In the genomic region with DNA sequence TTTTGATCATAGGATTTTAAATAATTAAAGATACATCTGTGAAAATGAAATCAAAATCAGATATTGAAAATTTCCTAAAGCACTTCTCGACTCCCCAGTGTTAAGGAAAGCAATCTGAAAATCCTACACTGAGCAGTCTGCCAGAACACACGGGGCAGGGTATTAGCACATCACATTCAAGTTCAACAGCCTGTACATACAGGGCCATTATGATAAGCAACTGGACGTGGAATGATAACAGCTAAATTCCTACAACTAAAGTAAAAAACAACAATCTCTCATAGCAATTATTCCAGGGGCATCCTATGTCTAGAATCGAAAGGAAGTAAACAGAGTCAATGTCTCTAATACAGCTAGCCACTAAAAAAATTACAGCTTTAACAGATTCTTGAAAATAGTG, we compare ENCODE assay signal across 21 cellular contexts.
"Had no signal": no experiment of that assay in that cellular context is flagged by ENCODE, and none has a peak within 500 bp of the region (broad histone marks: within the 10 kb centered on the region; RNA-seq: fewer than 3 reads in every experiment).

No MANE protein-coding gene starts in this region.

- H3K27me3 ChIP-seq: breast epithelium, ovary, sigmoid colon, spleen, testis, upper lobe of right lung had no signal

- H3K27me3 Mint-ChIP-seq: activated CD4-positive, alpha-beta T cell treated with anti-CD3 and anti-CD28 coated beads, Interleukin-2, amount 10 ng/mL, durations not matched to agents 7 days and 5 days; activated naive CD8-positive, alpha-beta T cell treated with anti-CD3 and anti-CD28 coated beads, Interleukin-2, amount 10 ng/mL, durations not matched to agents 7 days and 5 days; activated T-cell treated with anti-CD3 and anti-CD28 coated beads, Interleukin-2, amount 50 U/mL, for 24 hours; dendritic cell treated with granulocyte-macrophage colony-stimulating factor and Interleukin-4, amounts not matched to agents 40 ng/mL and 50 ng/mL, for 4 days; memory B cell; naive thymus-derived CD4-positive, alpha-beta T cell; stimulated activated memory B cell treated with anti-CD40 and anti-IgM and Interleukin-4, amounts not matched to agents 10 μg/mL and 1 μg/mL and 100 μg/mL, for 72 hours had no signal

- H3K27ac Mint-ChIP-seq: activated CD4-positive, alpha-beta T cell treated with anti-CD3 and anti-CD28 coated beads, Interleukin-2, amount 10 ng/mL, durations not matched to agents 7 days and 5 days; activated CD8-positive, alpha-beta T cell treated with anti-CD3 and anti-CD28 coated beads, Interleukin-2, amount 10 ng/mL, durations not matched to agents 7 days and 5 days; activated naive CD8-positive, alpha-beta T cell treated with anti-CD3 and anti-CD28 coated beads, Interleukin-2, amount 10 ng/mL, durations not matched to agents 7 days and 5 days; activated T-cell treated with anti-CD3 and anti-CD28 coated beads, Interleukin-2, amount 50 U/mL, for 24 hours; activated T-helper 2 cell treated with anti-CD3 and anti-CD28 coated beads, Interferon-gamma antibody, Interleukin-2, Interleukin-4, amounts not matched to agents 10 μg/mL and 5 μg/mL and 100 μg/mL, durations not matched to agents 14 hours and 24 hours and 36 hours; dendritic cell treated with granulocyte-macrophage colony-stimulating factor and Interleukin-4, amounts not matched to agents 40 ng/mL and 50 ng/mL, for 4 days; memory B cell; naive thymus-derived CD4-positive, alpha-beta T cell; stimulated activated memory B cell treated with anti-CD40 and anti-IgM and Interleukin-4, amounts not matched to agents 10 μg/mL and 1 μg/mL and 100 μg/mL, for 72 hours had no signal

- H3K36me3 ChIP-seq: breast epithelium, ovary, sigmoid colon, upper lobe of right lung had no signal

- H3K27ac ChIP-seq: breast epithelium, sigmoid colon, spleen, testis, upper lobe of right lung had no signal

- H3K4me3 Mint-ChIP-seq: activated CD4-positive, alpha-beta T cell treated with anti-CD3 and anti-CD28 coated beads, Interleukin-2, amount 10 ng/mL, durations not matched to agents 7 days and 5 days; activated CD8-positive, alpha-beta T cell treated with anti-CD3 and anti-CD28 coated beads, Interleukin-2, amount 10 ng/mL, durations not matched to agents 7 days and 5 days; activated naive CD8-positive, alpha-beta T cell treated with anti-CD3 and anti-CD28 coated beads, Interleukin-2, amount 10 ng/mL, durations not matched to agents 7 days and 5 days; activated T-cell treated with anti-CD3 and anti-CD28 coated beads, Interleukin-2, amount 50 U/mL, for 24 hours; dendritic cell treated with granulocyte-macrophage colony-stimulating factor and Interleukin-4, amounts not matched to agents 40 ng/mL and 50 ng/mL, for 4 days; memory B cell; naive thymus-derived CD4-positive, alpha-beta T cell; stimulated activated memory B cell treated with anti-CD40 and anti-IgM and Interleukin-4, amounts not matched to agents 10 μg/mL and 1 μg/mL and 100 μg/mL, for 72 hours had no signal

- ATAC-seq: activated CD8-positive, alpha-beta T cell treated with anti-CD3 and anti-CD28 coated beads, Interleukin-2, amount 10 ng/mL, durations not matched to agents 7 days and 5 days; naive thymus-derived CD4-positive, alpha-beta T cell; stimulated activated memory B cell treated with anti-CD40 and anti-IgM and Interleukin-4, amounts not matched to agents 10 μg/mL and 1 μg/mL and 100 μg/mL, for 72 hours; upper lobe of right lung had no signal

- H3K4me1 Mint-ChIP-seq: memory B cell; stimulated activated memory B cell treated with anti-CD40 and anti-IgM and Interleukin-4, amounts not matched to agents 10 μg/mL and 1 μg/mL and 100 μg/mL, for 72 hours had no signal

- H3K4me3 ChIP-seq: breast epithelium, ovary, sigmoid colon, spleen, testis, upper lobe of right lung had no signal

- H3K9me3 Mint-ChIP-seq: activated CD4-positive, alpha-beta T cell treated with anti-CD3 and anti-CD28 coated beads, Interleukin-2, amount 10 ng/mL, durations not matched to agents 7 days and 5 days; activated T-helper 2 cell treated with anti-CD3 and anti-CD28 coated beads, Interferon-gamma antibody, Interleukin-2, Interleukin-4, amounts not matched to agents 10 μg/mL and 5 μg/mL and 100 μg/mL, durations not matched to agents 14 hours and 24 hours and 36 hours; dendritic cell treated with granulocyte-macrophage colony-stimulating factor and Interleukin-4, amounts not matched to agents 40 ng/mL and 50 ng/mL, for 4 days; memory B cell; stimulated activated memory B cell treated with anti-CD40 and anti-IgM and Interleukin-4, amounts not matched to agents 10 μg/mL and 1 μg/mL and 100 μg/mL, for 72 hours had no signal

- H3K4me1 ChIP-seq: breast epithelium, upper lobe of right lung had no signal

- DNase-seq: activated CD4-positive, alpha-beta T cell treated with anti-CD3 and anti-CD28 coated beads, Interleukin-2, amount 10 ng/mL, durations not matched to agents 7 days and 5 days; activated CD8-positive, alpha-beta T cell treated with anti-CD3 and anti-CD28 coated beads, Interleukin-2, amount 10 ng/mL, durations not matched to agents 7 days and 5 days; activated naive CD4-positive, alpha-beta T cell treated with Interleukin-2 at 50 U/mL for 16 hours; activated naive CD8-positive, alpha-beta T cell treated with anti-CD3 and anti-CD28 coated beads, Interleukin-2, amount 10 ng/mL, durations not matched to agents 7 days and 5 days; activated T-cell treated with anti-CD3 and anti-CD28 coated beads, Interleukin-2, amount 50 U/mL, for 24 hours; cerebellar nuclear complex; effector memory CD4-positive, alpha-beta T cell; foreskin melanocyte; kidney glomerular epithelial cell; naive thymus-derived CD4-positive, alpha-beta T cell; ovary; sigmoid colon; spleen; stimulated activated CD4-positive, alpha-beta T cell treated with anti-CD3 and anti-CD28 coated beads, Interleukin-4, amount 100 ng/mL, for 4 hours; testis; upper lobe of right lung had no signal

- H3K9me3 ChIP-seq: breast epithelium, ovary, sigmoid colon, spleen, testis, upper lobe of right lung had no signal
